In the genomic region with DNA sequence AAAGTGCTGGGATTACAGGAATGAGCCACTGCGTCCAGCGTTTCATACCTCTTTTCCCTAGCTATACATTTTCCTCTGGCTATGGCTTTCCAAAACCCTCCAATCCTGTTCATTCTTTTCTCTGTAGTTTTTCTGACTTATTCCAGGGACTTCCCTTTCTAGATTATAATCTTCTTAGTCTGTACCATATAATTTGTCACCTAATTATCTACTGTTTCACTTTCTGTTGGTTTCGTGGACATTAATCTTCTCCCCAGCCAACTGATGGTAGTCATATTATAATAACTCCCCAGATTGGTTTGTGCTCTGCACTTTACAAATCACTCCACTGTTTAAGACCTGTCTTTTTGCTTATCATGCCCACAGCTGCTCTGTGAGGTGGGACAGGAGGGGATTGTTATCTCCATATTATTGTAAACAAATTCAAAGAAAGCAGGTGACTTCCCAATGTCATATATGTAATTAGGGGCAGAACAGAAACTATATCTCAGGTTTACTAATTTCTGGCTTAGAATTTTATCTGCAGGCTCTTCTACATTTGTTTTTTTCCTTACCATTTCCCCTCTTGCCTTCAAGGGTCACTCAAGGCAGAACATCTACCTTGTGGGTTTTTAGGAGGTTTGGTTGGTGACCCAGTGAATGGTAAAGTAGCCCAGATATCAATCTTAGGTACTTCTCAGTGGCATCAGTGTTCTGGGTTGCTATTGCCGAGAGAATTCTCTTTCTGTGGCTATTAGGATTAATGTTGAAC, we compare ENCODE assay signal across 9 cellular contexts. TPM values are rescaled to one million over a fixed set of nuclear protein-coding genes. Genes with fewer than 3 reads are reported as not detected.
DNase-seq lines count a peak whose midpoint lies in the region; ATAC-seq lines count a peak whose summit lies in the region.
"Had no signal": no experiment of that assay in that cellular context is flagged by ENCODE, and none has a peak within 500 bp of the region (broad histone marks: within the 10 kb centered on the region; RNA-seq: fewer than 3 reads in every experiment).

No MANE protein-coding gene starts in this region.

- no peaks in the 10 kb centered on the region for H3K27me3 Mint-ChIP-seq in activated CD4-positive, alpha-beta T cell treated with anti-CD3 and anti-CD28 coated beads for 36 hours
- no peaks in the 10 kb centered on the region for H3K27me3 Mint-ChIP-seq in activated naive CD8-positive, alpha-beta T cell treated with anti-CD3 and anti-CD28 coated beads for 36 hours
- H3K27me3 Mint-ChIP-seq in stimulated activated naive CD8-positive, alpha-beta T cell treated with anti-CD3 and anti-CD28 coated beads, Interleukin-15, amount 100 ng/mL, for 72 hours = no peaks in the 10 kb centered on the region

- POLR2A ChIA-PET in activated CD4-positive, alpha-beta T cell treated with anti-CD3 and anti-CD28 coated beads for 36 hours (lab: Charles Lee) = interaction anchor here (0.8 kb wide), 1 partner anchor 39 kb away, joined by 3 read pairs; no protein-coding TSS in a partner anchor

- CTCF ChIA-PET in activated CD4-positive, alpha-beta T cell treated with anti-CD3 and anti-CD28 coated beads for 36 hours (lab: Charles Lee) = interaction anchor here (0.6 to 2.8 kb wide), 6 partner anchors 11 to 72 kb away, joined by 3 to 16 read pairs (median 5); a partner anchor contains a TSS

- intact Hi-C loops in activated CD4-positive, alpha-beta T cell treated with anti-CD3 and anti-CD28 coated beads for 36 hours (cut with DNase I, micrococcal nuclease) = no loop called here

- H3K4me1 Mint-ChIP-seq in activated CD4-positive, alpha-beta T cell treated with anti-CD3 and anti-CD28 coated beads for 36 hours = peaks cover 83% of the 10 kb centered on the region
- peaks cover 84% of the 10 kb centered on the region for H3K4me1 Mint-ChIP-seq in activated naive CD8-positive, alpha-beta T cell treated with anti-CD3 and anti-CD28 coated beads for 36 hours
- peaks cover 98% of the 10 kb centered on the region for H3K4me1 Mint-ChIP-seq in stimulated activated naive CD8-positive, alpha-beta T cell treated with anti-CD3 and anti-CD28 coated beads, Interleukin-15, amount 100 ng/mL, for 72 hours

- no peak for DNase-seq in activated CD4-positive, alpha-beta T cell treated with anti-CD3 and anti-CD28 coated beads for 36 hours
- no peak for DNase-seq in activated CD4-positive, alpha-beta T cell treated with anti-CD3 and anti-CD28 coated beads for 1 hour
- DNase-seq in activated naive CD8-positive, alpha-beta T cell treated with anti-CD3 and anti-CD28 coated beads for 36 hours = no peak
- DNase-seq in stimulated activated naive CD8-positive, alpha-beta T cell treated with anti-CD3 and anti-CD28 coated beads, Interleukin-15, amount 100 ng/mL, for 72 hours = no peak
- DNase-seq in middle frontal gyrus (ENCODE audit: extremely low spot score, low spot score) (no peak), cerebellar cortex (ENCODE audit: low spot score) (no peak)
- DNase-seq in stimulated activated CD4-positive, alpha-beta T cell treated with anti-CD3 and anti-CD28 coated beads, Interleukin-2, amount 100 ng/mL, for 48 hours = no peak

- ATAC-seq in activated CD4-positive, alpha-beta T cell treated with anti-CD3 and anti-CD28 coated beads for 36 hours = peak; percentile 67
- peak; percentile 47 for ATAC-seq in HG02973 (IDR thresholded peaks at IDR 0.05; ENCODE audit: unreplicated experiment)
- peak; percentile 86 for ATAC-seq in stimulated activated naive CD8-positive, alpha-beta T cell treated with anti-CD3 and anti-CD28 coated beads, Interleukin-15, amount 100 ng/mL, for 72 hours
- ATAC-seq: WTC11 had no signal

- H3K27ac Mint-ChIP-seq in activated CD4-positive, alpha-beta T cell treated with anti-CD3 and anti-CD28 coated beads for 36 hours = peak overlapping the region; percentile 45
- H3K27ac Mint-ChIP-seq in activated naive CD8-positive, alpha-beta T cell treated with anti-CD3 and anti-CD28 coated beads for 36 hours = peak overlapping the region; percentile 74
- H3K27ac Mint-ChIP-seq in stimulated activated naive CD8-positive, alpha-beta T cell treated with anti-CD3 and anti-CD28 coated beads, Interleukin-15, amount 100 ng/mL, for 72 hours = peak overlapping the region; percentile 91 to 92
- H3K27ac Mint-ChIP-seq: WTC11 had no signal

- no peak overlapping the region for H3K4me3 Mint-ChIP-seq in activated CD4-positive, alpha-beta T cell treated with anti-CD3 and anti-CD28 coated beads for 36 hours
- no peak overlapping the region for H3K4me3 Mint-ChIP-seq in activated naive CD8-positive, alpha-beta T cell treated with anti-CD3 and anti-CD28 coated beads for 36 hours
- H3K4me3 Mint-ChIP-seq in stimulated activated naive CD8-positive, alpha-beta T cell treated with anti-CD3 and anti-CD28 coated beads, Interleukin-15, amount 100 ng/mL, for 72 hours = peak overlapping the region; percentile 46 to 52
- H3K4me3 Mint-ChIP-seq: WTC11 had no signal

- H3K36me3 Mint-ChIP-seq in activated CD4-positive, alpha-beta T cell treated with anti-CD3 and anti-CD28 coated beads for 36 hours (ENCODE audit: low read depth) = no peaks in the 10 kb centered on the region
- peaks cover 9% of the 10 kb centered on the region for H3K36me3 Mint-ChIP-seq in activated naive CD8-positive, alpha-beta T cell treated with anti-CD3 and anti-CD28 coated beads for 36 hours
- H3K36me3 Mint-ChIP-seq: WTC11 had no signal

- H3K9me3 Mint-ChIP-seq in activated CD4-positive, alpha-beta T cell treated with anti-CD3 and anti-CD28 coated beads for 36 hours (ENCODE audit: low read depth) = no peaks in the 10 kb centered on the region
- H3K9me3 Mint-ChIP-seq in activated naive CD8-positive, alpha-beta T cell treated with anti-CD3 and anti-CD28 coated beads for 36 hours = no peaks in the 10 kb centered on the region
- H3K9me3 Mint-ChIP-seq in stimulated activated naive CD8-positive, alpha-beta T cell treated with anti-CD3 and anti-CD28 coated beads, Interleukin-15, amount 100 ng/mL, for 72 hours = no peaks in the 10 kb centered on the region

RNA-seq across cellular contexts. Expression of a gene that starts 23.9 kb away (rescaled TPM):
- total RNA-seq in activated CD4-positive, alpha-beta T cell treated with anti-CD3 and anti-CD28 coated beads for 36 hours = 10 to 100 TPM; 60.0 to 62.6 TPM
- 10 to 100 TPM; 49.4 to 55.4 TPM for total RNA-seq in activated naive CD8-positive, alpha-beta T cell treated with anti-CD3 and anti-CD28 coated beads for 36 hours

RNA-seq across cellular contexts. Expression of a gene that starts 38.6 kb away (rescaled TPM):
- 100 to 1,000 TPM; 157 to 180 TPM for total RNA-seq in activated CD4-positive, alpha-beta T cell treated with anti-CD3 and anti-CD28 coated beads for 36 hours
- total RNA-seq in activated naive CD8-positive, alpha-beta T cell treated with anti-CD3 and anti-CD28 coated beads for 36 hours = 100 to 1,000 TPM; 183 to 190 TPM

Comparison
In these comparisons a context has a peak if more than half of its experiments do, and no peak if none do; other contexts are left out.
1. H3K4me3 Mint-ChIP-seq: peak in stimulated activated naive CD8-positive, alpha-beta T cell treated with anti-CD3 and anti-CD28 coated beads, Interleukin-15, amount 100 ng/mL, for 72 hours (2 of 2); none in activated CD4-positive, alpha-beta T cell treated with anti-CD3 and anti-CD28 coated beads for 36 hours (single experiment) and activated naive CD8-positive, alpha-beta T cell treated with anti-CD3 and anti-CD28 coated beads for 36 hours (single experiment).
2. Peak in every context shown above with its lines, with median percentiles within 50 percentile points of each other: ATAC-seq and H3K27ac Mint-ChIP-seq.